14 cellular contexts compared by ENCODE assay signal in the genomic region with DNA sequence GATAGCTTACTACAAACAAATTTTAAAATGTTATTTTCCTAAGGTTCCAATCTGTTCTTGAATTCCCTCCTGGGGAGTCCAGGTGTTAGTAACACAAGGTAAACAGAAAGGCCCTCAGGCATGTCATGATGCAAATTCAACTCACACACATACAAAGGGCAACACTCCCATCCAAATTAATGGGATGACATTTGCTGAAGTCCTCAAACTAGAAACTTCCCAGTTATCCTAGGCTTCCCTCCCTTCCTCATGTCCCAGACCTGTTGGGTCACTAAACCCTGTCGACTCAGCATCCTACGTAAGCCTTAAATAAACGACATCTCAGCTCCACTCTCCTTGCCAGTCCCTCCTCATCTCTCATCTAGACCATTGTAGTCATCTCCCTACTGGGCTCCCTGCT.
"Had no signal": no experiment of that assay in that cellular context is flagged by ENCODE, and none has a peak within 500 bp of the region (broad histone marks: within the 10 kb centered on the region; RNA-seq: fewer than 3 reads in every experiment).

No MANE protein-coding gene starts in this region.

- H3K4me3 Mint-ChIP-seq: activated CD8-positive, alpha-beta T cell treated with anti-CD3 and anti-CD28 coated beads, Interleukin-2, amount 10 ng/mL, durations not matched to agents 7 days and 5 days; activated T-helper 1 cell treated with anti-CD3 and anti-CD28 coated beads, Interleukin-12 subunit alpha, Interleukin-12 subunit beta, Interleukin-2, Interleukin-4 antibody, amounts not matched to agents 30 ng/mL and 10 ng/mL and 1 ng/mL, durations not matched to agents 14 hours and 24 hours and 36 hours; nephron; type B pancreatic cell had no signal

- H3K4me1 Mint-ChIP-seq: nephron had no signal

- H3K27me3 ChIP-seq: ascending aorta, cardiac muscle cell, esophagus squamous epithelium, sigmoid colon had no signal

- H3K27ac ChIP-seq: ascending aorta, cardiac muscle cell, esophagus squamous epithelium, sigmoid colon had no signal

- H3K4me1 ChIP-seq: esophagus squamous epithelium, sigmoid colon had no signal

- H3K36me3 Mint-ChIP-seq: type B pancreatic cell had no signal

- H3K36me3 ChIP-seq: ascending aorta, cardiac muscle cell, esophagus squamous epithelium, sigmoid colon had no signal

- H3K9me3 Mint-ChIP-seq: activated T-helper 1 cell treated with anti-CD3 and anti-CD28 coated beads, Interleukin-12 subunit alpha, Interleukin-12 subunit beta, Interleukin-2, Interleukin-4 antibody, amounts not matched to agents 30 ng/mL and 10 ng/mL and 1 ng/mL, durations not matched to agents 14 hours and 24 hours and 36 hours; nephron; type B pancreatic cell had no signal

- H3K4me3 ChIP-seq: ascending aorta, cardiac muscle cell, esophagus squamous epithelium, sigmoid colon had no signal

- DNase-seq: activated CD4-positive, alpha-beta T cell treated with anti-CD3 and anti-CD28 coated beads for 48 hours; activated CD8-positive, alpha-beta T cell treated with anti-CD3 and anti-CD28 coated beads, Interleukin-2, amount 10 ng/mL, durations not matched to agents 7 days and 5 days; activated naive CD4-positive, alpha-beta T cell; esophagus squamous epithelium; foreskin fibroblast; islet precursor cell; sigmoid colon; stimulated activated naive CD4-positive, alpha-beta T cell treated with Interleukin-2 at 50 U/mL for 16 hours had no signal

- ATAC-seq: activated CD8-positive, alpha-beta T cell treated with anti-CD3 and anti-CD28 coated beads, Interleukin-2, amount 10 ng/mL, durations not matched to agents 7 days and 5 days; left lobe of liver had no signal

- H3K27me3 Mint-ChIP-seq: type B pancreatic cell had no signal

- H3K27ac Mint-ChIP-seq: activated CD8-positive, alpha-beta T cell treated with anti-CD3 and anti-CD28 coated beads, Interleukin-2, amount 10 ng/mL, durations not matched to agents 7 days and 5 days; activated T-helper 1 cell treated with anti-CD3 and anti-CD28 coated beads, Interleukin-12 subunit alpha, Interleukin-12 subunit beta, Interleukin-2, Interleukin-4 antibody, amounts not matched to agents 30 ng/mL and 10 ng/mL and 1 ng/mL, durations not matched to agents 14 hours and 24 hours and 36 hours; nephron; type B pancreatic cell had no signal

- H3K9me3 ChIP-seq: ascending aorta, esophagus squamous epithelium, sigmoid colon had no signal
